3 cellular contexts compared by ENCODE assay signal in the genomic region with DNA sequence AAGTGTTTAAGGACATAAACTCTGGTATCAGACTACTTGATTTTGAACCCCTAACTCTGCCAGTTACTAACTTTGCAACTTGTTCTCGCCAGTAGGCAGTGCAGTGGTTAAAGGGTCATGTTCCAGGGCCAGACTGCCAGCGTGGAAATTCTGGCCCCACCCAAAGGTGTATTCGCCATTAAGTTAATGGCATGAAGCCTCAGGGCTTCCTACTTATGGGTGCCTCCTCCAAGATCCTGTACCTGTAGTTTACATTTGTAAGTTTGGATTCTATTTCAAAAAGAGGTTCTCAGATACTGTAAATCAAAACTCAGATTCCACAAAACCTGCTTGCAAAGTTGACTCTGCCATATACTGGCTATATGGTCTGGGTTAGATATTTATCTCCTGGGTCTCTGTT. TPM values are rescaled to one million over a fixed set of nuclear protein-coding genes. Genes with fewer than 3 reads are reported as not detected.
"Had no signal": no experiment of that assay in that cellular context is flagged by ENCODE, and none has a peak within 500 bp of the region (broad histone marks: within the 10 kb centered on the region; RNA-seq: fewer than 3 reads in every experiment).

No MANE protein-coding gene starts in this region.

- DNase-seq: GDM1, GF-D8 had no signal

- H3K4me3 ChIP-seq: GM12878 had no signal

RNA-seq across cellular contexts. Expression of a gene that starts 2.8 kb away (rescaled TPM):
- total RNA-seq: GM12878 had no signal

RNA-seq across cellular contexts. Expression of a gene that starts 54.2 kb away (rescaled TPM):
- total RNA-seq: GM12878 had no signal
